ENCODE assay signal across 8 cellular contexts in genomic region chr1:121097127-121097866, GRCh38.
DNase-seq lines count a peak whose midpoint lies in the region; ATAC-seq and TF ChIP-seq lines count a peak whose summit lies in the region.
"Not testable (repeated sequence)": the region's sequence is repeated elsewhere in the genome, so short reads cannot be mapped to it uniquely, and the experiment has no call there.

No MANE protein-coding gene starts in this region.

- H3K36me3 Mint-ChIP-seq in activated CD4-positive, alpha-beta memory T cell treated with anti-CD3 and anti-CD28 coated beads, Interleukin-2, amount 10 ng/mL, durations not matched to agents 7 days and 5 days (ENCODE audit: low read depth), result not testable (repeated sequence)

- not testable (repeated sequence) for H3K27me3 ChIP-seq in lower lobe of right lung (ENCODE audit: low read depth)

- H3K9me3 Mint-ChIP-seq in activated CD4-positive, alpha-beta memory T cell treated with anti-CD3 and anti-CD28 coated beads, Interleukin-2, amount 10 ng/mL, durations not matched to agents 7 days and 5 days, result not testable (repeated sequence)

- not testable (repeated sequence) for H3K27ac Mint-ChIP-seq in activated CD4-positive, alpha-beta memory T cell treated with anti-CD3 and anti-CD28 coated beads, Interleukin-2, amount 10 ng/mL, durations not matched to agents 7 days and 5 days

- CTCF ChIA-PET in activated CD4-positive, alpha-beta memory T cell treated with anti-CD3 and anti-CD28 coated beads, Interleukin-2, amount 10 ng/mL, durations not matched to agents 7 days and 5 days (lab: Charles Lee), result not testable (repeated sequence)

- not testable (repeated sequence) for H3K36me3 ChIP-seq in lower lobe of right lung

- ATAC-seq in GM19463 (IDR thresholded peaks at IDR 0.05; ENCODE audit: unreplicated experiment), result peak; percentile 96
- peak; percentile 95 for ATAC-seq in HG03457 (IDR thresholded peaks at IDR 0.05; ENCODE audit: unreplicated experiment)
- ATAC-seq in lower lobe of right lung, result peak; percentile 98

- TF ChIP-seq CTCF in C4-2B (conservative IDR thresholded peaks at IDR 0.05), result peak; percentile 74
- TF ChIP-seq CTCF in lower lobe of right lung (IDR thresholded peaks at IDR 0.05), result peak; percentile 22

- not testable (repeated sequence) for H3K4me1 Mint-ChIP-seq in activated CD4-positive, alpha-beta memory T cell treated with anti-CD3 and anti-CD28 coated beads, Interleukin-2, amount 10 ng/mL, durations not matched to agents 7 days and 5 days

- H3K4me3 Mint-ChIP-seq in activated CD4-positive, alpha-beta memory T cell treated with anti-CD3 and anti-CD28 coated beads, Interleukin-2, amount 10 ng/mL, durations not matched to agents 7 days and 5 days, result peak overlapping the region; percentile 43

- H3K9me3 ChIP-seq in lower lobe of right lung, result not testable (repeated sequence)

- peak; percentile 69 for DNase-seq in NCI-H82 (lab: John Stamatoyannopoulos, UW)
- DNase-seq in activated CD4-positive, alpha-beta memory T cell treated with anti-CD3 and anti-CD28 coated beads, Interleukin-2, amount 10 ng/mL, durations not matched to agents 7 days and 5 days, result peak; percentile 88
- DNase-seq in dermis blood vessel endothelial cell, result peak; percentile 65
- peak; percentile 88 for DNase-seq in lower lobe of right lung
- DNase-seq in stimulated activated CD4-positive, alpha-beta T cell treated with anti-CD3 and anti-CD28 coated beads, Interleukin-2, amount 100 ng/mL, for 48 hours, result peak; percentile 83 to 87

- intact Hi-C loops in lower lobe of right lung (cut with DNase I), result not testable (repeated sequence)

- POLR2A ChIA-PET in activated CD4-positive, alpha-beta memory T cell treated with anti-CD3 and anti-CD28 coated beads, Interleukin-2, amount 10 ng/mL, durations not matched to agents 7 days and 5 days (lab: Charles Lee), result interaction anchor here (1.1 kb wide), 1 partner anchor 246 kb away, joined by 4 read pairs; no protein-coding TSS in a partner anchor

- H3K4me1 ChIP-seq in lower lobe of right lung, result not testable (repeated sequence)

- peak overlapping the region; percentile 36; the same call in 1 of the 2 replicates for H3K27ac ChIP-seq in C4-2B
- peak overlapping the region; percentile 60 for H3K27ac ChIP-seq in lower lobe of right lung

- H3K27me3 Mint-ChIP-seq in activated CD4-positive, alpha-beta memory T cell treated with anti-CD3 and anti-CD28 coated beads, Interleukin-2, amount 10 ng/mL, durations not matched to agents 7 days and 5 days, result not testable (repeated sequence)

- H3K4me3 ChIP-seq in lower lobe of right lung, result peak overlapping the region; percentile 43

Comparison
In these comparisons a context has a peak if more than half of its experiments do, and no peak if none do; other contexts are left out.
1. Peak in every context shown above with its lines: DNase-seq, ATAC-seq, H3K4me3 ChIP-seq and H3K27ac ChIP-seq.